16 cellular contexts compared by ENCODE assay signal in the genomic region with DNA sequence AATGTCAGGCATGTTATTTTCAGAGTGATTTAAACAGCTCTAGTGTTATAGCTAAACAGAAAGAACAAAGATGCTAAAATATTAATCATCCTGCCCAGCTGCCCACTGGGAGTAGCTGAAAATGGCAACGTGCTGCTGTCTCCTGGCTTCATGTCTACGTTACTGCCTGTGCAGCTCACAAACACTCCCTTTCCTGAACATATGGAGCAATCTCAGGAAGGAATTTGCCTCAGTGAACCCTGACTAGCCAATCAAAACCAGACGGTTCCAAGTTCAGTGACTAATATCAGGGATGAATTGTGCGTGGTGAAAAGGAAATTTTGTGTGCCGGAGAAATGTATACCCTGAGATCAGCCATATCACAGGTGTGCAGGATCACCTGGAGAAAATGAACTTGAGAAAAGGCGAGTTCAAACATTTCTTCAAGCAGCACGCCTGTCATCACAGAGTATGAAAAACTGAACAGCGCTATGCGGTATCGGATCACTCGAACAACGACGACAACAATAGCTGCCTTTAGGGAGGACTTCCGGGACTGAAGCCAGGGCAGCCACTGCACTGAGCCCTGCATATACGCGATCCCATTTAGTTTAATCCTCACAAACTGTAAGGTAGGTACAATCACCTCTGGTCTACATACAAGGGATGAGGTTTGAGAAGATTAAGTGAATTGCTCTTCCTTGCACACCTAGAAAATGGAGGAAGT.
A peak's percentile ranks its signal among the peaks of the same experiment; 100 is the strongest.
DNase-seq lines count a peak whose midpoint lies in the region; ATAC-seq and TF ChIP-seq lines count a peak whose summit lies in the region.
"Had no signal": no experiment of that assay in that cellular context is flagged by ENCODE, and none has a peak within 500 bp of the region (broad histone marks: within the 10 kb centered on the region; RNA-seq: fewer than 3 reads in every experiment).

No MANE protein-coding gene starts in this region.

- H4K20me1 ChIP-seq in IMR-90 (ENCODE audit: insufficient read depth, low read length), result no peaks in the 10 kb centered on the region

- no peak overlapping the region for H3K4ac ChIP-seq in IMR-90 (ENCODE audit: low read depth, low read length)

- TF ChIP-seq CTCF in AG10803 (conservative IDR thresholded peaks at IDR 0.05; ENCODE audit: low read length), result peak; percentile 39
- no peak for TF ChIP-seq CTCF in IMR-90 (conservative IDR thresholded peaks at IDR 0.05; ENCODE audit: low read depth, low read length)

- no peaks in the 10 kb centered on the region for H3K27me3 Mint-ChIP-seq in naive thymus-derived CD4-positive, alpha-beta T cell

- intact Hi-C loops in IMR-90 (cut with micrococcal nuclease), result no loop called here
- intact Hi-C loops in naive thymus-derived CD4-positive, alpha-beta T cell (cut with micrococcal nuclease), result no loop called here

- in situ Hi-C loops in IMR-90 (cut with MboI; ENCODE audit: low sequenced_read_pairs), result no loop called here

- no peak overlapping the region for H3K23ac ChIP-seq in IMR-90 (ENCODE audit: low read depth, low read length)

- H3K4me1 ChIP-seq in IMR-90 (ENCODE audit: control insufficient read depth, insufficient read depth, low read length), result no peaks in the 10 kb centered on the region
- peaks cover 11 to 14% of the 10 kb centered on the region in 2 donors for H3K4me1 ChIP-seq in naive thymus-derived CD4-positive, alpha-beta T cell (ENCODE audit: control insufficient read depth in 2 of 2, insufficient read depth in 2 of 2, low read length in 2 of 2)
- H3K4me1 ChIP-seq: Caco-2 had no signal

- no peak overlapping the region for H2BK5ac ChIP-seq in IMR-90 (ENCODE audit: low read depth, low read length, poor library complexity, severe bottlenecking)

- ATAC-seq in IMR-90 (ENCODE audit: low read depth) (peak; percentile 80), esophagus mucosa (peak; percentile 87), GM21423 (IDR thresholded peaks at IDR 0.05; ENCODE audit: unreplicated experiment) (no peak), HG03139 (IDR thresholded peaks at IDR 0.05; ENCODE audit: unreplicated experiment) (no peak), GM21528 (IDR thresholded peaks at IDR 0.05; ENCODE audit: low FRiP score, unreplicated experiment) (no peak)
- no peak for ATAC-seq in naive thymus-derived CD4-positive, alpha-beta T cell

- no peak overlapping the region for H2AK5ac ChIP-seq in IMR-90 (ENCODE audit: low read depth, low read length)

- H4K91ac ChIP-seq in IMR-90 (ENCODE audit: insufficient read depth, low read depth, low read length), result no peak overlapping the region

- POLR2A ChIA-PET in IMR-90 (lab: Charles Lee; ENCODE audit: unreplicated experiment), result no interaction called here
- POLR2A ChIA-PET in naive thymus-derived CD4-positive, alpha-beta T cell (lab: Charles Lee), result interaction anchor here (0.6 kb wide), 1 partner anchor 37 kb away, joined by 3 read pairs; no protein-coding TSS in a partner anchor

- H4K5ac ChIP-seq in IMR-90 (ENCODE audit: low read depth, low read length), result no peak overlapping the region

- no TSS peak for BruUV-seq in IMR-90 (replicated peaks; lab: Mats Ljungman, UMichigan)

- no peak overlapping the region for H2AFZ ChIP-seq in IMR-90 (replicated peaks; ENCODE audit: low read length, poor library complexity)

- H3K9ac ChIP-seq in IMR-90 (ENCODE audit: low read depth, low read length), result no peak overlapping the region

- no peak overlapping the region for H3K56ac ChIP-seq in IMR-90 (ENCODE audit: extremely low read depth, insufficient read depth, low read length)

- H3K27ac Mint-ChIP-seq in naive thymus-derived CD4-positive, alpha-beta T cell, result peak overlapping the region in 7 of 9 donors; percentile 10 to 71 (median 45)
- H3K27ac Mint-ChIP-seq: HFFc6 had no signal

- H4K8ac ChIP-seq in IMR-90 (ENCODE audit: low read depth in 2 of 2, low read length in 2 of 2), result no peak overlapping the region

- H3K36me3 Mint-ChIP-seq in naive thymus-derived CD4-positive, alpha-beta T cell, result peaks cover 0 to 24% (median 8%) of the 10 kb centered on the region in 5 donors

- H3K4me2 ChIP-seq in IMR-90 (ENCODE audit: low read depth, low read length), result no peak overlapping the region

- no peaks in the 10 kb centered on the region for H3K9me1 ChIP-seq in IMR-90 (ENCODE audit: insufficient read depth, low read length)

- H3K9me3 Mint-ChIP-seq in naive thymus-derived CD4-positive, alpha-beta T cell, result peaks cover 0 to 1% (median 0%) of the 10 kb centered on the region in 11 donors
- H3K9me3 Mint-ChIP-seq: HFFc6 had no signal

- H3K79me1 ChIP-seq in IMR-90 (ENCODE audit: low read depth in 1 of 2, low read length in 2 of 2), result no peaks in the 10 kb centered on the region

- no peak overlapping the region for H3K14ac ChIP-seq in IMR-90 (replicated peaks; ENCODE audit: low read depth, low read length)

- no peak overlapping the region for H3K18ac ChIP-seq in IMR-90 (ENCODE audit: low read depth, low read length)

- H3K27ac ChIP-seq in IMR-90 (ENCODE audit: insufficient read depth, low read length), result no peak overlapping the region
- no peak overlapping the region for H3K27ac ChIP-seq in naive thymus-derived CD4-positive, alpha-beta T cell (ENCODE audit: low read depth, low read length)
- H3K27ac ChIP-seq: left ventricle myocardium inferior, ovary had no signal

- 72% methylated on average over 5 of the region's 16 CpGs; no CpG with 5 or more reads in 1 of the 2 experiments for WGBS in IMR-90 (ENCODE audit: extremely low coverage in 2 of 2, insufficient read length in 1 of 2), 2 experiments

- peaks cover 17 to 41% (median 28%) of the 10 kb centered on the region in 7 donors for H3K4me1 Mint-ChIP-seq in naive thymus-derived CD4-positive, alpha-beta T cell

- H3K4me3 ChIP-seq in AG10803 (ENCODE audit: low read length), result peak overlapping the region; percentile 24
- H3K4me3 ChIP-seq in IMR-90 (ENCODE audit: insufficient read depth, low read depth, low read length), result no peak overlapping the region
- H3K4me3 ChIP-seq in naive thymus-derived CD4-positive, alpha-beta T cell (ENCODE audit: low read length), result no peak overlapping the region
- H3K4me3 ChIP-seq: left ventricle myocardium inferior, ovary had no signal

- peak overlapping the region in 2 of 10 donors; percentile 12 to 45 for H3K4me3 Mint-ChIP-seq in naive thymus-derived CD4-positive, alpha-beta T cell
- H3K4me3 Mint-ChIP-seq: HFFc6 had no signal

- CTCF ChIA-PET in IMR-90 (lab: Yijun Ruan, JAX), result no interaction called here
- CTCF ChIA-PET in naive thymus-derived CD4-positive, alpha-beta T cell (lab: Charles Lee), result no interaction called here

- H3K36me3 ChIP-seq in IMR-90 (ENCODE audit: control insufficient read depth, insufficient read depth, low read length), result no peaks in the 10 kb centered on the region
- no peaks in the 10 kb centered on the region for H3K36me3 ChIP-seq in naive thymus-derived CD4-positive, alpha-beta T cell (ENCODE audit: control insufficient read depth in 2 of 3, insufficient read depth in 3 of 3, low read length in 3 of 3)
- H3K36me3 ChIP-seq: left ventricle myocardium inferior, ovary had no signal

- TF ChIP-seq RAD21 in IMR-90 (IDR thresholded peaks at IDR 0.05; ENCODE audit: low read length), result no peak

- no peak overlapping the region for H2AK9ac ChIP-seq in IMR-90 (replicated peaks; ENCODE audit: low read depth, low read length, poor library complexity)

- dilution Hi-C loops in IMR-90 (cut with HindIII; ENCODE audit: low sequenced_read_pairs, unreplicated experiment), result no loop called here

- TF ChIP-seq POLR2A in IMR-90 (IDR thresholded peaks at IDR 0.05; ENCODE audit: low read depth, low read length), result no peak

- H2BK20ac ChIP-seq in IMR-90 (ENCODE audit: low read depth, low read length), result no peak overlapping the region

- peak; percentile 86 for DNase-seq in AG10803 (ENCODE audit: low read depth)
- DNase-seq in IMR-90, result peak; percentile 81
- DNase-seq in naive thymus-derived CD4-positive, alpha-beta T cell, result no peak
- no peak for DNase-seq in NCI-H2107 (lab: John Stamatoyannopoulos, UW)
- DNase-seq: activated CD4-positive, alpha-beta T cell treated with anti-CD3 and anti-CD28 coated beads for 48 hours; activated effector memory CD4-positive, alpha-beta T cell treated with anti-CD3 and anti-CD28 coated beads, Interleukin-2, amount 50 U/mL, for 16 hours; Caco-2; HFFc6; KBM-7; left ventricle myocardium inferior; NCI-H2029 treated with DMSO at 0.1 percent for 48 hours; ovary had no signal

- H3K9me3 ChIP-seq in IMR-90 (ENCODE audit: control insufficient read depth, insufficient read depth, low read length), result no peaks in the 10 kb centered on the region
- H3K9me3 ChIP-seq in naive thymus-derived CD4-positive, alpha-beta T cell (ENCODE audit: control insufficient read depth in 2 of 3, low read length in 3 of 3), result no peaks in the 10 kb centered on the region
- H3K9me3 ChIP-seq: Caco-2, left ventricle myocardium inferior, ovary had no signal

- H2BK15ac ChIP-seq in IMR-90 (ENCODE audit: low read depth, low read length), result no peak overlapping the region

- no peaks in the 10 kb centered on the region for H3K27me3 ChIP-seq in IMR-90 (ENCODE audit: control insufficient read depth, insufficient read depth, low read length)
- no peaks in the 10 kb centered on the region for H3K27me3 ChIP-seq in naive thymus-derived CD4-positive, alpha-beta T cell (ENCODE audit: control insufficient read depth in 2 of 2, insufficient read depth in 2 of 2, low read length in 2 of 2)
- H3K27me3 ChIP-seq: ovary had no signal

- H2BK120ac ChIP-seq in IMR-90 (ENCODE audit: low read depth, low read length), result no peak overlapping the region

TF ChIP-seq in IMR-90, 13 proteins besides CTCF, POLR2A, EP300 and RAD21:
- no peak for TF ChIP-seq RCOR1 (IDR thresholded peaks at IDR 0.05; ENCODE audit: insufficient replicate concordance, low read length)
- peak; percentile 65; the same call in 1 of the 2 replicates for TF ChIP-seq CEBPB (IDR thresholded peaks at IDR 0.05; ENCODE audit: low read depth, low read length)

Comparison
In these comparisons a context has a peak if more than half of its experiments do, and no peak if none do; other contexts are left out.
1. DNase-seq: peak in AG10803 (single experiment) and IMR-90 (single experiment); none in naive thymus-derived CD4-positive, alpha-beta T cell (0 of 9) and NCI-H2107 (single experiment).
2. ATAC-seq: peak in IMR-90 (single experiment) and esophagus mucosa (single experiment); none in naive thymus-derived CD4-positive, alpha-beta T cell (single experiment), GM21423 (single experiment), HG03139 (single experiment) and GM21528 (single experiment).